ENCODE assay signal across 21 cellular contexts in genomic region chr18:46360841-46361240, GRCh38.
DNase-seq lines count a peak whose midpoint lies in the region; ATAC-seq, FAIRE-seq and TF ChIP-seq lines count a peak whose summit lies in the region.
"Had no signal": no experiment of that assay in that cellular context is flagged by ENCODE, and none has a peak within 500 bp of the region (broad histone marks: within the 10 kb centered on the region; RNA-seq: fewer than 3 reads in every experiment).

No MANE protein-coding gene starts in this region.

- H2BK20ac ChIP-seq in H1 (ENCODE audit: low read length) = no peak overlapping the region

- H3K4me1 ChIP-seq in H1 (replicated peaks in 1 of 4; ENCODE audit: control insufficient read depth in 3 of 4, insufficient read depth in 4 of 4, low read length in 3 of 4) = peaks cover 0 to 4% (median 1%) of the 10 kb centered on the region in 4 experiments; a peak in 5 of 7 replicates
- H3K4me1 ChIP-seq in neuronal stem cell (ENCODE audit: control insufficient read depth in 2 of 2, insufficient read depth in 1 of 2, low read depth in 1 of 2, low read length in 2 of 2) = peaks cover 0 to 12% of the 10 kb centered on the region in 2 donors

- no peak overlapping the region for H2AFZ ChIP-seq in H1 (ENCODE audit: low read length)
- no peak overlapping the region for H2AFZ ChIP-seq in neuronal stem cell (ENCODE audit: low read length)
- H2AFZ ChIP-seq: GM23338 had no signal

- H4K91ac ChIP-seq in H1 (replicated peaks; ENCODE audit: insufficient read length, low read length) (no peak overlapping the region), neuronal stem cell (ENCODE audit: low read depth, low read length, poor library complexity) (no peak overlapping the region)

- H3K9me3 ChIP-seq in H1 (ENCODE audit: insufficient read depth in 2 of 2, low read depth in 1 of 2, low read length in 1 of 2) = peaks cover 3 to 7% of the 10 kb centered on the region in 2 experiments; a peak in 1 of 4 replicates
- peaks cover 21 to 22% of the 10 kb centered on the region in 2 donors for H3K9me3 ChIP-seq in neuronal stem cell (replicated peaks in 1 of 2; ENCODE audit: control insufficient read depth in 2 of 2, insufficient read depth in 1 of 2, low read depth in 1 of 2, low read length in 2 of 2)

- peaks cover 0 to 3% of the 10 kb centered on the region in 2 experiments for H4K20me1 ChIP-seq in H1 (replicated peaks in 1 of 2; ENCODE audit: control insufficient read depth in 1 of 2, insufficient read depth in 2 of 2, low read length in 2 of 2)

- H3K27ac ChIP-seq in H1 (ENCODE audit: low read depth, low read length) = no peak overlapping the region
- peak overlapping the region; percentile 12 for H3K27ac ChIP-seq in neuronal stem cell (replicated peaks; ENCODE audit: low read length)

- TF ChIP-seq RAD21 in H1 (IDR thresholded peaks at IDR 0.05 in 1 of 2, conservative IDR thresholded peaks at IDR 0.05 in 1 of 2; ENCODE audit: low read depth in 2 of 2, low read length in 2 of 2) = no peak

- CTCF ChIA-PET in H1 (lab: Charles Lee; ENCODE audit: partially characterized antibody) = interaction anchor here (0.7 to 8.8 kb wide), 6 partner anchors 8 to 78 kb away, joined by 4 to 81 read pairs (median 16); no protein-coding TSS in a partner anchor

- no peaks in the 10 kb centered on the region for H3K23me2 ChIP-seq in H1 (ENCODE audit: low read depth, low read length)

- no peak for TF ChIP-seq EP300 in H1 (IDR thresholded peaks at IDR 0.05; ENCODE audit: borderline replicate concordance in 1 of 2, low read depth in 2 of 2, low read length in 2 of 2)

- peaks cover 85% of the 10 kb centered on the region for H3K36me3 Mint-ChIP-seq in brain
- H3K36me3 Mint-ChIP-seq: CD8-positive, alpha-beta T cell had no signal

- H3K4ac ChIP-seq in H1 (replicated peaks; ENCODE audit: insufficient read length, low read depth, low read length) = peak overlapping the region; percentile 33
- H3K4ac ChIP-seq in neuronal stem cell (ENCODE audit: low read length) = no peak overlapping the region

- no peak overlapping the region for H3K56ac ChIP-seq in H1 (replicated peaks; ENCODE audit: insufficient read length, low read depth, low read length)

- peak overlapping the region; percentile 42; the same call in 1 of the 2 replicates for H4K8ac ChIP-seq in H1 (ENCODE audit: extremely low read depth, insufficient read depth, low read length)
- H4K8ac ChIP-seq in neuronal stem cell (ENCODE audit: low read depth, low read length) = no peak overlapping the region

- H3K27me3 ChIP-seq in H1 (replicated peaks in 1 of 4; ENCODE audit: control insufficient read depth in 3 of 4, extremely low read depth in 1 of 4, insufficient read depth in 3 of 4, low read length in 3 of 4) = no peaks in the 10 kb centered on the region
- no peaks in the 10 kb centered on the region for H3K27me3 ChIP-seq in neuronal stem cell (ENCODE audit: control insufficient read depth in 3 of 3, insufficient read depth in 3 of 3, low read depth in 1 of 3, low read length in 3 of 3)
- H3K27me3 ChIP-seq: BLaER1 treated with 17β-estradiol and CSF1 and Interleukin-3, amounts not matched to agents 10 nM and 100 nM had no signal

- no peak overlapping the region for H4K5ac ChIP-seq in H1 (ENCODE audit: insufficient read length, low read depth, low read length)

- ATAC-seq in left ventricle myocardium superior (no peak), GM21515 (IDR thresholded peaks at IDR 0.05; ENCODE audit: unreplicated experiment) (no peak)
- ATAC-seq: CD8-positive, alpha-beta T cell had no signal

- H3K27me3 Mint-ChIP-seq in brain = no peaks in the 10 kb centered on the region

- no peak overlapping the region for H3K14ac ChIP-seq in H1 (ENCODE audit: insufficient read length)
- H3K14ac ChIP-seq in neuronal stem cell (ENCODE audit: low read length) = no peak overlapping the region

- no peak overlapping the region for H3K4me3 Mint-ChIP-seq in brain
- H3K4me3 Mint-ChIP-seq: B cell; CD8-positive, alpha-beta T cell; GM23338; H9 had no signal

- peaks cover 5 to 26% (median 15%) of the 10 kb centered on the region in 5 experiments for H3K9me3 Mint-ChIP-seq in brain
- H3K9me3 Mint-ChIP-seq: CD8-positive, alpha-beta T cell had no signal

- H2AK5ac ChIP-seq in H1 (ENCODE audit: low read depth, low read length) (0 out of 2 replicates have a peak overlapping the region, but pooled peaks have one; percentile 20), neuronal stem cell (ENCODE audit: low read depth, low read length) (no peak overlapping the region)

- peaks cover 31% of the 10 kb centered on the region for H3K4me1 Mint-ChIP-seq in brain
- H3K4me1 Mint-ChIP-seq: B cell had no signal

- H3K4me2 ChIP-seq in H1 (ENCODE audit: insufficient read depth in 1 of 2, low read depth in 2 of 2, low read length in 2 of 2) (no peak overlapping the region), neuronal stem cell (ENCODE audit: insufficient read depth, low read length, poor library complexity, severe bottlenecking) (no peak overlapping the region)
- H3K4me2 ChIP-seq: GM23338 had no signal

- no peak overlapping the region for H3K9ac ChIP-seq in H1 (replicated peaks in 1 of 4; ENCODE audit: extremely low read depth in 1 of 4, low read depth in 3 of 4, low read length in 3 of 4)
- H3K9ac ChIP-seq in neuronal stem cell (ENCODE audit: low read depth, low read length, poor library complexity) = no peak overlapping the region
- H3K9ac ChIP-seq: BLaER1 treated with 17β-estradiol and CSF1 and Interleukin-3, amounts not matched to agents 10 nM and 100 nM had no signal

- WGBS in H1 (ENCODE audit: extremely low coverage in 1 of 2, insufficient coverage in 1 of 2, insufficient read length in 1 of 2, insufficient replicate concordance in 2 of 2, low coverage in 1 of 2, low lambda C conversion rate in 2 of 2, missing lambda C conversion rate in 1 of 2), 2 experiments = 96% methylated on average over 4 of the region's 4 CpGs; no CpG with 5 or more reads in 1 of the 2 experiments
- WGBS in neuronal stem cell (ENCODE audit: extremely low coverage in 2 of 2, insufficient read length in 2 of 2, insufficient replicate concordance in 1 of 2), 2 donors = no CpG with 5 or more reads among the region's 4 CpGs

- no peaks in the 10 kb centered on the region for H3K79me2 ChIP-seq in H1 (ENCODE audit: control insufficient read depth in 1 of 2, insufficient read depth in 2 of 2, low read length in 2 of 2)

- no peak overlapping the region for H2BK120ac ChIP-seq in H1 (replicated peaks; ENCODE audit: low read depth, low read length)
- H2BK120ac ChIP-seq in neuronal stem cell (ENCODE audit: low read depth, low read length) = peak overlapping the region; percentile 32

- no peak for FAIRE-seq in H1 (lab: Jason Lieb, UNC)
- FAIRE-seq: G401.6, GM12891, GM18507, HTR-8/SVneo had no signal

- H3K18ac ChIP-seq in H1 (ENCODE audit: extremely low read depth, low read length) (no peak overlapping the region), neuronal stem cell (ENCODE audit: low read length) (peak overlapping the region; percentile 38)

- DNase-seq in G401 (ENCODE audit: low spot score) (peak; percentile 41), H1 (ENCODE audit: low read depth in 1 of 2, low spot score in 2 of 2) (no peak), neuronal stem cell (ENCODE audit: low spot score) (no peak), left ventricle myocardium superior (no peak), NCI-H1092 (lab: John Stamatoyannopoulos, UW) (no peak)
- DNase-seq: CD8-positive, alpha-beta T cell; DMS 273 treated with DMSO at 0.1 percent for 48 hours; DMS53; DND-41; EL; H9; IMR-90 had no signal

- H3K4me3 ChIP-seq in H1 (ENCODE audit: extremely low read depth in 1 of 4, insufficient read depth in 2 of 4, low read depth in 3 of 4, low read length in 4 of 4) = no peak overlapping the region
- H3K4me3 ChIP-seq in neuronal stem cell (ENCODE audit: low read length in 2 of 2) = no peak overlapping the region
- H3K4me3 ChIP-seq: BLaER1 treated with 17β-estradiol and CSF1 and Interleukin-3, amounts not matched to agents 10 nM and 100 nM; GM23338 had no signal

- peak overlapping the region in 4 of 5 experiments; percentile 24 to 89 (median 72) for H3K27ac Mint-ChIP-seq in brain
- H3K27ac Mint-ChIP-seq: B cell; CD8-positive, alpha-beta T cell; GM23338 had no signal

- H2BK15ac ChIP-seq in H1 (ENCODE audit: low read length) (no peak overlapping the region), neuronal stem cell (ENCODE audit: low read length) (no peak overlapping the region)

- H3K79me1 ChIP-seq in H1 (ENCODE audit: low read depth, low read length) = no peaks in the 10 kb centered on the region
- peaks cover 8% of the 10 kb centered on the region for H3K79me1 ChIP-seq in neuronal stem cell (ENCODE audit: low read depth, low read length)

- H3K36me3 ChIP-seq in H1 (ENCODE audit: control insufficient read depth in 2 of 4, insufficient read depth in 4 of 4, low read length in 3 of 4) (no peaks in the 10 kb centered on the region), neuronal stem cell (replicated peaks in 1 of 2; ENCODE audit: control insufficient read depth in 2 of 2, insufficient read depth in 2 of 2, low read length in 2 of 2) (peaks cover 22 to 55% of the 10 kb centered on the region in 2 donors)

- H3K23ac ChIP-seq in H1 (ENCODE audit: insufficient read length) = no peak overlapping the region
- H3K23ac ChIP-seq in neuronal stem cell (ENCODE audit: low read depth, low read length, poor library complexity) = no peak overlapping the region

- H2BK5ac ChIP-seq in H1 (ENCODE audit: low read depth, low read length) = no peak overlapping the region
- no peak overlapping the region for H2BK5ac ChIP-seq in neuronal stem cell (ENCODE audit: low read length)

- TF ChIP-seq CTCF in brain (conservative IDR thresholded peaks at IDR 0.05) = no peak
- TF ChIP-seq CTCF in H1 (IDR thresholded peaks at IDR 0.05; ENCODE audit: control extremely low read depth in 1 of 3, insufficient read depth in 1 of 3, low read depth in 1 of 3, low read length in 3 of 3) = no peak

- H2BK12ac ChIP-seq in H1 (ENCODE audit: low read depth, low read length) (no peak overlapping the region), neuronal stem cell (ENCODE audit: low read length) (no peak overlapping the region)

- in situ Hi-C loops in G401 (cut with HindIII; ENCODE audit: low sequenced_read_pairs) = no loop called here

- intact Hi-C loops in left ventricle myocardium superior (cut with micrococcal nuclease) = no loop called here

- no peak for TF ChIP-seq POLR2A in H1 (IDR thresholded peaks at IDR 0.05; ENCODE audit: control extremely low read depth in 1 of 2, low read depth in 2 of 2, low read length in 2 of 2)

- POLR2A ChIA-PET in H1 (lab: Charles Lee; ENCODE audit: partially characterized antibody) = interaction anchor here (0.6 to 1.4 kb wide), 3 partner anchors 10 to 43 kb away, joined by 3 to 5 read pairs (median 5); no protein-coding TSS in a partner anchor

TF ChIP-seq in H1, 55 proteins besides CTCF, POLR2A, EP300 and RAD21 (continues in another document):
- TF ChIP-seq, protein P1, sequence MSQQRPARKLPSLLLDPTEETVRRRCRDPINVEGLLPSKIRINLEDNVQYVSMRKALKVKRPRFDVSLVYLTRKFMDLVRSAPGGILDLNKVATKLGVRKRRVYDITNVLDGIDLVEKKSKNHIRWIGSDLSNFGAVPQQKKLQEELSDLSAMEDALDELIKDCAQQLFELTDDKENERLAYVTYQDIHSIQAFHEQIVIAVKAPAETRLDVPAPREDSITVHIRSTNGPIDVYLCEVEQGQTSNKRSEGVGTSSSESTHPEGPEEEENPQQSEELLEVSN (IDR thresholded peaks at IDR 0.05) = no peak
- no peak for TF ChIP-seq BACH1 (IDR thresholded peaks at IDR 0.05; ENCODE audit: low read length)
- TF ChIP-seq RBBP5 (IDR thresholded peaks at IDR 0.05; ENCODE audit: borderline replicate concordance, low read depth, low read length) = no peak
